9 cellular contexts compared by ENCODE assay signal in genomic region chr1:1433804-1434130, GRCh38. TPM values are rescaled to one million over a fixed set of nuclear protein-coding genes. Genes with fewer than 3 reads are reported as not detected.
DNase-seq lines count a peak whose midpoint lies in the region; ATAC-seq, FAIRE-seq and TF ChIP-seq lines count a peak whose summit lies in the region.
"Had no signal": no experiment of that assay in that cellular context is flagged by ENCODE, and none has a peak within 500 bp of the region (broad histone marks: within the 10 kb centered on the region; RNA-seq: fewer than 3 reads in every experiment).

No MANE protein-coding gene starts in this region.

- peaks cover 8% of the 10 kb centered on the region for H3K4me1 ChIP-seq in CD8-positive, alpha-beta memory T cell (ENCODE audit: insufficient read depth, low read length)
- H3K4me1 ChIP-seq in mucosa of rectum (ENCODE audit: control insufficient read depth in 2 of 2, insufficient read depth in 2 of 2, low read length in 2 of 2): peaks cover 58 to 63% of the 10 kb centered on the region in 2 donors

- peaks cover 0 to 8% (median 0%) of the 10 kb centered on the region in 3 donors for H3K4me1 Mint-ChIP-seq in CD8-positive, alpha-beta memory T cell

- H3K9ac ChIP-seq in mucosa of rectum (ENCODE audit: low read depth in 1 of 2, low read length in 2 of 2): peak overlapping the region; percentile 68 to 73

- ATAC-seq in HG03520 (IDR thresholded peaks at IDR 0.05; ENCODE audit: unreplicated experiment) (no peak), GM19452 (IDR thresholded peaks at IDR 0.05; ENCODE audit: unreplicated experiment) (no peak)

- H3K27me3 Mint-ChIP-seq in CD8-positive, alpha-beta memory T cell: peaks cover 14 to 27% of the 10 kb centered on the region in 2 donors

- H3K27ac Mint-ChIP-seq in CD8-positive, alpha-beta memory T cell: no peak overlapping the region
- H3K27ac Mint-ChIP-seq: dendritic cell treated with granulocyte-macrophage colony-stimulating factor and Interleukin-4, amounts not matched to agents 40 ng/mL and 50 ng/mL, for 4 days had no signal

- no peak overlapping the region for H3K4me3 ChIP-seq in CD8-positive, alpha-beta memory T cell (ENCODE audit: low read length)
- no peak overlapping the region for H3K4me3 ChIP-seq in NB4 (ENCODE audit: low read depth, low read length)
- no peak overlapping the region for H3K4me3 ChIP-seq in bronchial epithelial cell (ENCODE audit: low read depth, low read length)
- peak overlapping the region; percentile 25 to 44 for H3K4me3 ChIP-seq in mucosa of rectum (ENCODE audit: low read length in 2 of 2)

- no peaks in the 10 kb centered on the region for H3K9me3 ChIP-seq in CD8-positive, alpha-beta memory T cell (ENCODE audit: low read length)
- H3K9me3 ChIP-seq in mucosa of rectum (ENCODE audit: control insufficient read depth in 2 of 2, low read length in 2 of 2): no peaks in the 10 kb centered on the region

- CTCF ChIA-PET in CD8-positive, alpha-beta memory T cell (lab: Charles Lee): interaction anchor here (0.7 kb wide), 1 partner anchor 32 kb away, joined by 3 read pairs; no protein-coding TSS in a partner anchor

- POLR2A ChIA-PET in CD8-positive, alpha-beta memory T cell (lab: Charles Lee): no interaction called here

- peak overlapping the region; percentile 59 for H3K27ac ChIP-seq in CD8-positive, alpha-beta memory T cell (ENCODE audit: low read depth, low read length)
- peak overlapping the region; percentile 92 to 93 for H3K27ac ChIP-seq in mucosa of rectum (ENCODE audit: low read depth in 2 of 2, low read length in 2 of 2)

- no peaks in the 10 kb centered on the region for H3K36me3 Mint-ChIP-seq in CD8-positive, alpha-beta memory T cell

- DNase-seq in CD8-positive, alpha-beta memory T cell: no peak
- DNase-seq in NB4 (ENCODE audit: low read depth) (peak; percentile 47), bronchial epithelial cell (ENCODE audit: low read depth) (peak; percentile 58), stromal cell of bone marrow (ENCODE audit: low read depth) (peak; percentile 25), NCI-H1436 (lab: John Stamatoyannopoulos, UW) (no peak)

- H3K9me3 Mint-ChIP-seq in CD8-positive, alpha-beta memory T cell: no peaks in the 10 kb centered on the region
- H3K9me3 Mint-ChIP-seq: dendritic cell treated with granulocyte-macrophage colony-stimulating factor and Interleukin-4, amounts not matched to agents 40 ng/mL and 50 ng/mL, for 4 days had no signal

- no peaks in the 10 kb centered on the region for H3K36me3 ChIP-seq in CD8-positive, alpha-beta memory T cell (ENCODE audit: insufficient read depth, low read length)
- no peaks in the 10 kb centered on the region for H3K36me3 ChIP-seq in bronchial epithelial cell (ENCODE audit: control insufficient read depth, insufficient read depth, low read length)
- H3K36me3 ChIP-seq in mucosa of rectum (ENCODE audit: control insufficient read depth in 2 of 2, insufficient read depth in 2 of 2, low read length in 2 of 2): no peaks in the 10 kb centered on the region

- peaks cover 33% of the 10 kb centered on the region for H3K27me3 ChIP-seq in CD8-positive, alpha-beta memory T cell (ENCODE audit: insufficient read depth, low read length, poor library complexity, severe bottlenecking)
- H3K27me3 ChIP-seq in bronchial epithelial cell (ENCODE audit: control insufficient read depth, insufficient read depth, low read length) (no peaks in the 10 kb centered on the region), mucosa of rectum (ENCODE audit: control insufficient read depth in 2 of 2, insufficient read depth in 2 of 2, low read length in 2 of 2) (peaks cover 4% of the 10 kb centered on the region in 2 donors)

- TF ChIP-seq POLR2A in NB4 (IDR thresholded peaks at IDR 0.05; ENCODE audit: extremely low read depth, insufficient read length): no peak

- no peak for FAIRE-seq in bronchial epithelial cell (lab: Jason Lieb, UNC)

- TF ChIP-seq CTCF in NB4 (IDR thresholded peaks at IDR 0.05; ENCODE audit: low read depth, low read length) (no peak), bronchial epithelial cell (IDR thresholded peaks at IDR 0.05; ENCODE audit: insufficient read depth, low read length, severe bottlenecking) (no peak)

- no peak overlapping the region for H3K4me3 Mint-ChIP-seq in CD8-positive, alpha-beta memory T cell
- H3K4me3 Mint-ChIP-seq: dendritic cell treated with granulocyte-macrophage colony-stimulating factor and Interleukin-4, amounts not matched to agents 40 ng/mL and 50 ng/mL, for 4 days had no signal

RNA-seq across cellular contexts. Expression of gene VWA1, which starts 1.7 kb away (rescaled TPM):
- under 1 TPM in 1 of 2 experiments, not detected in 1; 0.31 TPM for total RNA-seq in CD8-positive, alpha-beta memory T cell
- not detected for polyA plus RNA-seq in CD8-positive, alpha-beta memory T cell
- 5.0 and 7.9 TPM in 2 replicates for total RNA-seq in bronchial epithelial cell

RNA-seq across cellular contexts. Expression of gene ANKRD65, which starts 12.7 kb away (rescaled TPM):
- total RNA-seq in CD8-positive, alpha-beta memory T cell: not detected
- polyA plus RNA-seq in CD8-positive, alpha-beta memory T cell: not detected
- total RNA-seq in bronchial epithelial cell: 5.3 and 7.9 TPM in 2 replicates

RNA-seq across cellular contexts. Expression of gene ATAD3C, which starts 15.7 kb away (rescaled TPM):
- total RNA-seq in CD8-positive, alpha-beta memory T cell: 1 to 10 TPM in 1 of 2 experiments, under 1 TPM in 1; 0.53 to 1.9 TPM
- polyA plus RNA-seq in CD8-positive, alpha-beta memory T cell: 4.3 TPM
- 0.26 and 0.77 TPM in 2 replicates for total RNA-seq in bronchial epithelial cell

RNA-seq across cellular contexts. Expression of gene MRPL20, which starts 26.7 kb away (rescaled TPM):
- total RNA-seq in CD8-positive, alpha-beta memory T cell: 100 to 1,000 TPM; 206 to 208 TPM
- polyA plus RNA-seq in CD8-positive, alpha-beta memory T cell: 198 TPM
- 46.3 and 50.4 TPM in 2 replicates for total RNA-seq in bronchial epithelial cell

RNA-seq across cellular contexts. Expression of gene CCNL2, which starts 34.6 kb away (rescaled TPM):
- total RNA-seq in CD8-positive, alpha-beta memory T cell: 100 to 1,000 TPM; 119 to 124 TPM
- 29.0 TPM for polyA plus RNA-seq in CD8-positive, alpha-beta memory T cell
- total RNA-seq in bronchial epithelial cell: 119 and 134 TPM in 2 replicates

Comparison
In these comparisons a context has a peak if more than half of its experiments do, and no peak if none do; other contexts are left out.
1. DNase-seq: peak in NB4 (single experiment), bronchial epithelial cell (single experiment) and stromal cell of bone marrow (single experiment); none in CD8-positive, alpha-beta memory T cell (0 of 5) and NCI-H1436 (single experiment).
2. H3K4me3 ChIP-seq: peak in mucosa of rectum (2 of 2); none in CD8-positive, alpha-beta memory T cell (single experiment), NB4 (single experiment) and bronchial epithelial cell (single experiment).